ENCODE assay signal across 18 cellular contexts in the genomic region with DNA sequence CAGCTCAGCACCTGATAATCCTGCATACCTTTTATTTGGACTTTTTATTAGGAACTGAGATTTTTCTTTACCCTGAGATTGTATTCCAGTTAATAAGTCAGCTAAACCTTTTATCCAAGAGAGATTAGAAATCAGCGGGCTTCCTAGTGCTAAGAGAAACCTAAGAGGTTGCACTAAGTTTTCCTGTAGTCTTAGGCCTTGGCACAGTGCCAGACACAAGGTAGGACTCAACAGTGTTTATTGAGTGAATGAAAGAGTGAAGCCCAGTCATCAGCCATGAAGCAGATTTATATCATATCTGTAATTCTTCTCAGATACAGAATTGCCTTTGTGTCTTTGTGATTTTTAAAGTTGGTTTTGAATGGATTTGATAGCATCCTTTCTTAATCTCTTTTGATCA. TPM values are rescaled to one million over a fixed set of nuclear protein-coding genes. Genes with fewer than 3 reads are reported as not detected.
DNase-seq lines count a peak whose midpoint lies in the region; ATAC-seq and TF ChIP-seq lines count a peak whose summit lies in the region.
"Had no signal": no experiment of that assay in that cellular context is flagged by ENCODE, and none has a peak within 500 bp of the region (broad histone marks: within the 10 kb centered on the region; RNA-seq: fewer than 3 reads in every experiment).

No MANE protein-coding gene starts in this region.

- no peak overlapping the region for H3K4me3 ChIP-seq in breast epithelium
- H3K4me3 ChIP-seq: BLaER1 had no signal

- no peak overlapping the region for H3K27ac Mint-ChIP-seq in MCF 10A (ENCODE audit: low read depth, unreplicated experiment)
- H3K27ac Mint-ChIP-seq: CD8-positive, alpha-beta T cell had no signal

- no peaks in the 10 kb centered on the region for H3K36me3 ChIP-seq in breast epithelium
- H3K36me3 ChIP-seq: BLaER1 had no signal

- ATAC-seq in HG03565 (IDR thresholded peaks at IDR 0.05; ENCODE audit: unreplicated experiment): no peak
- no peak for ATAC-seq in GM21515 (IDR thresholded peaks at IDR 0.05; ENCODE audit: unreplicated experiment)
- ATAC-seq: CD8-positive, alpha-beta T cell; SK-N-SH treated with all-trans-retinoic acid at 6 μM for 48 hours had no signal

- no peaks in the 10 kb centered on the region for H3K9me3 Mint-ChIP-seq in MCF 10A (ENCODE audit: unreplicated experiment)

- TF ChIP-seq CTCF in MCF 10A (IDR thresholded peaks at IDR 0.05; ENCODE audit: unreplicated experiment): no peak
- TF ChIP-seq CTCF in breast epithelium (IDR thresholded peaks at IDR 0.05): no peak

- BruUV-seq in MCF 10A (replicated peaks; lab: Mats Ljungman, UMichigan): no TSS peak

- H3K4me3 Mint-ChIP-seq in MCF 10A (ENCODE audit: unreplicated experiment): no peak overlapping the region
- H3K4me3 Mint-ChIP-seq: CD8-positive, alpha-beta T cell; IgD-negative memory B cell had no signal

- CTCF ChIA-PET in MCF 10A (lab: Yijun Ruan, JAX): interaction anchor here (0.6 kb wide), 1 partner anchor 200 kb away, joined by 3 read pairs; no protein-coding TSS in a partner anchor

- intact Hi-C loops in MCF 10A (cut with micrococcal nuclease): loop anchor here (10.0 kb wide), 1 partner anchor 121 kb away; no protein-coding TSS in a partner anchor
- intact Hi-C loops in breast epithelium (cut with DNase I; ENCODE audit: low total_unique reads): no loop called here

- peaks cover 14% of the 10 kb centered on the region for H3K27me3 Mint-ChIP-seq in MCF 10A (ENCODE audit: insufficient read depth, unreplicated experiment)

- H3K36me3 Mint-ChIP-seq in MCF 10A (ENCODE audit: insufficient read depth, unreplicated experiment): no peaks in the 10 kb centered on the region
- H3K36me3 Mint-ChIP-seq: CD8-positive, alpha-beta T cell had no signal

- H3K9me3 ChIP-seq in breast epithelium: no peaks in the 10 kb centered on the region

- H3K4me1 ChIP-seq in breast epithelium: no peaks in the 10 kb centered on the region
- H3K4me1 ChIP-seq: BLaER1 had no signal

- H3K27ac ChIP-seq in breast epithelium: no peak overlapping the region
- H3K27ac ChIP-seq: 22Rv1, BLaER1 had no signal

- H3K27me3 ChIP-seq in breast epithelium: peaks cover 5 to 68% of the 10 kb centered on the region in 2 donors

- no peak for TF ChIP-seq POLR2A in breast epithelium (IDR thresholded peaks at IDR 0.05)

- POLR2A ChIA-PET in MCF 10A (lab: Yijun Ruan, JAX): no interaction called here

- DNase-seq in DMS 273 (lab: John Stamatoyannopoulos, UW; ENCODE audit: unreplicated experiment) (peak; percentile 32), DMS 273 treated with DMSO at 0.1 percent for 48 hours (lab: John Stamatoyannopoulos, UW) (no peak), MCF 10A (ENCODE audit: unreplicated experiment) (peak; percentile 57), breast epithelium (ENCODE audit: low spot score in 2 of 2) (no peak), NCI-H82 (lab: John Stamatoyannopoulos, UW) (peak; percentile 96), activated gamma-delta T cell (lab: John Stamatoyannopoulos, UW) (no peak)
- DNase-seq: CD8-positive, alpha-beta T cell; GOT3; NCI-H2081 treated with DMSO at 0.1 percent for 48 hours; NCI-H446; SHP77 treated with DMSO at 0.1 percent for 48 hours; T-helper 1 cell had no signal

- H3K4me1 Mint-ChIP-seq in MCF 10A (ENCODE audit: insufficient read depth, unreplicated experiment): no peaks in the 10 kb centered on the region

RNA-seq across cellular contexts. Expression of a gene that starts 13.6 kb away (rescaled TPM):
- total RNA-seq in MCF 10A (2022) (1.4 and 2.2 TPM in 2 replicates), breast epithelium (not detected)
- total RNA-seq: CD8-positive, alpha-beta T cell had no signal

Comparison
In these comparisons a context has a peak if more than half of its experiments do, and no peak if none do; other contexts are left out.
1. DNase-seq: peak in DMS 273 (single experiment), MCF 10A (single experiment) and NCI-H82 (single experiment); none in DMS 273 treated with DMSO at 0.1 percent for 48 hours (single experiment), breast epithelium (0 of 2) and activated gamma-delta T cell (single experiment).